8 cellular contexts compared by ENCODE assay signal in the genomic region with DNA sequence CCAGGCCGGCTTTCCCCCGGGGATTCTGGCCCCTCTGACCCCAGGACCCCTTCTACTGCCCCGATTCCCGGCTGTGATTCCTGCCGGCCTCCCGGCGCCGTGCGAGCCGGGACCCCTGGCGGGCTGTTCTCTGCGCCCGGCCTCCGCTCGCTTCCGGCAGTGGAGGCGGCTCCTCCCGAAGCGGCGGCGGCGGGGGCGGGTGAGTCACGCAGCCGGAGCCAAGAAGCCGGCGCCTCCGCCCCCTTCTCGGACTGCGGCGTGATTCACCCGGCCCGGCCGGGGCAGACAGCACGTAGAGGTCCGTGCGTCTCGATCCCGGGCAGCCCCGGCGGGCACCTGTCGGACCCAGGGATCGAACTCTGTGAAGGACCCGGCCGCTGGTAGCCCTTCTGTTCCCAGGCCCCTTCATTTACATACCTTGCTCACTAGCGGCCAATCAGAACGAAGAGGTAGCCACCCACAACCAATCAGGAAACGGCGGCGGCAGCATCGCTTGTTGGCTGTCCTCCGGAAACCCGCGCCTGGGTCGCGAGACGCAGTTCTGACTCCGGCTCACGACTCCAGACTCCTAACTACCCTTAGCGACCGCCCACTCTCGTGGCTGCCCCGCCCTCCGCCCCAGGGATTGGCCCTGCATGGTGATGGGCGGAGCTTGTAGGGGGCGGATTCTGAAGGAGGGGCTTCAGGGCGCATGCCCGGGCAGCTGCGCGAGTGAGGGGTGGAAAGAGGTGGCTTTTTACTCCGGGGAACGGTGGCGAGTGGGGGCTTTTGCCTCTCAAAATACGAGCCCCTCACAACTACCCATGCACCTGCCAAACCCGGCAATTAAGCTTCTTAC. TPM values are rescaled to one million over a fixed set of nuclear protein-coding genes. Genes with fewer than 3 reads are reported as not detected.
DNase-seq lines count a peak whose midpoint lies in the region; ATAC-seq and TF ChIP-seq lines count a peak whose summit lies in the region.

A gene with protein sequence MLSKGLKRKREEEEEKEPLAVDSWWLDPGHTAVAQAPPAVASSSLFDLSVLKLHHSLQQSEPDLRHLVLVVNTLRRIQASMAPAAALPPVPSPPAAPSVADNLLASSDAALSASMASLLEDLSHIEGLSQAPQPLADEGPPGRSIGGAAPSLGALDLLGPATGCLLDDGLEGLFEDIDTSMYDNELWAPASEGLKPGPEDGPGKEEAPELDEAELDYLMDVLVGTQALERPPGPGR (minus strand): TSS at position 543 of the 838 bp plus-strand sequence. CDS start 2,446 bp downstream, outside the sequence.

- H3K9me3 Mint-ChIP-seq in GM23338 = peaks cover 3% of the 10 kb centered on the region; the same call in 1 of the 3 replicates
- H3K9me3 Mint-ChIP-seq in activated T-helper 17 cell treated with anti-CD3 and anti-CD28 coated beads, Interleukin-2, amount 50 U/mL, for 72 hours = no peaks in the 10 kb centered on the region
- H3K9me3 Mint-ChIP-seq in naive thymus-derived CD8-positive, alpha-beta T cell = no peaks in the 10 kb centered on the region

- ATAC-seq in GM23338 = peak; percentile 80
- peak; percentile 85 for ATAC-seq in activated T-helper 17 cell treated with anti-CD3 and anti-CD28 coated beads, Interleukin-2, amount 50 U/mL, for 72 hours (replicated peaks)
- ATAC-seq in naive thymus-derived CD8-positive, alpha-beta T cell = peak; percentile 87 to 92

- H2AFZ ChIP-seq in GM23338 = peak within 1 kb of the TSS; percentile 84

- peak within 1 kb of the TSS; percentile 80 for H3K4me3 ChIP-seq in GM23338

- peaks cover 9% of the 10 kb centered on the region for H3K36me3 Mint-ChIP-seq in GM23338 (ENCODE audit: low read depth)
- peaks cover 48% of the 10 kb centered on the region for H3K36me3 Mint-ChIP-seq in activated T-helper 17 cell treated with anti-CD3 and anti-CD28 coated beads, Interleukin-2, amount 50 U/mL, for 72 hours (ENCODE audit: low read depth)
- H3K36me3 Mint-ChIP-seq in naive thymus-derived CD8-positive, alpha-beta T cell = peaks cover 0 to 6% (median 0%) of the 10 kb centered on the region in 3 donors

- H3K36me3 ChIP-seq in GM23338 (ENCODE audit: insufficient read depth) = no peaks in the 10 kb centered on the region

- no peaks in the 10 kb centered on the region for H4K20me1 ChIP-seq in GM23338 (replicated peaks; ENCODE audit: insufficient read depth)

- H3K27ac Mint-ChIP-seq in GM23338 = peak within 1 kb of the TSS; percentile 97
- peak within 1 kb of the TSS; percentile 97 for H3K27ac Mint-ChIP-seq in activated T-helper 17 cell treated with anti-CD3 and anti-CD28 coated beads, Interleukin-2, amount 50 U/mL, for 72 hours
- peak within 1 kb of the TSS; percentile 91 to 100 (median 98) for H3K27ac Mint-ChIP-seq in naive thymus-derived CD8-positive, alpha-beta T cell

- TF ChIP-seq CTCF in GM23338 (conservative IDR thresholded peaks at IDR 0.05; ENCODE audit: low read depth in 2 of 2) = peak in 1 of 2 experiments; percentile 67; a peak in 3 of 4 replicates
- peak; percentile 98 for TF ChIP-seq CTCF in LNCAP (IDR thresholded peaks at IDR 0.05)

- H3K4me1 Mint-ChIP-seq in GM23338 = peaks cover 15% of the 10 kb centered on the region
- peaks cover 3% of the 10 kb centered on the region for H3K4me1 Mint-ChIP-seq in activated T-helper 17 cell treated with anti-CD3 and anti-CD28 coated beads, Interleukin-2, amount 50 U/mL, for 72 hours
- H3K4me1 Mint-ChIP-seq in naive thymus-derived CD8-positive, alpha-beta T cell = peaks cover 8 to 33% (median 22%) of the 10 kb centered on the region in 4 donors

- peak; percentile 99 for DNase-seq in EL
- DNase-seq in GM23338 (ENCODE audit: low spot score) = peak; percentile 100
- peak; percentile 97 for DNase-seq in RPMI8226
- DNase-seq in fibroblast of gingiva (ENCODE audit: low read depth) = peak; percentile 99
- DNase-seq in naive thymus-derived CD8-positive, alpha-beta T cell = peak; percentile 98 to 100 (median 100)
- DNase-seq in stimulated activated naive CD4-positive, alpha-beta T cell (lab: John Stamatoyannopoulos, UW) = peak; percentile 99 to 100 (median 100)

- H3K79me2 ChIP-seq in GM23338 (replicated peaks; ENCODE audit: insufficient read depth) = no peaks in the 10 kb centered on the region; the same call in none of the 2 replicates

- POLR2A ChIA-PET in naive thymus-derived CD8-positive, alpha-beta T cell (lab: Charles Lee) = interaction anchor here (0.6 to 5.5 kb wide), 18 partner anchors 7 to 972 kb away, joined by 3 to 73 read pairs (median 5); a partner anchor contains a TSS

- H3K27ac ChIP-seq in GM23338 (ENCODE audit: low read depth) = peak within 1 kb of the TSS; percentile 94

- H3F3A ChIP-seq in GM23338 (replicated peaks; ENCODE audit: low read depth) = 0 out of 2 replicates have a peak, but pooled peaks cover 2% of the 10 kb centered on the region

- H3K27me3 ChIP-seq in GM23338 (ENCODE audit: insufficient read depth) = no peaks in the 10 kb centered on the region

- H3K4me2 ChIP-seq in GM23338 = peak within 1 kb of the TSS; percentile 96

- H3K9me2 ChIP-seq in GM23338 (ENCODE audit: insufficient read depth) = no peaks in the 10 kb centered on the region

- peak within 1 kb of the TSS; percentile 96 for H3K4me3 Mint-ChIP-seq in GM23338
- peak within 1 kb of the TSS; percentile 98 for H3K4me3 Mint-ChIP-seq in activated T-helper 17 cell treated with anti-CD3 and anti-CD28 coated beads, Interleukin-2, amount 50 U/mL, for 72 hours
- peak within 1 kb of the TSS; percentile 86 to 98 (median 94) for H3K4me3 Mint-ChIP-seq in naive thymus-derived CD8-positive, alpha-beta T cell

- H3K4me1 ChIP-seq in GM23338 (ENCODE audit: insufficient read depth) = peaks cover 17% of the 10 kb centered on the region

- peaks cover 10% of the 10 kb centered on the region for H3K27me3 Mint-ChIP-seq in GM23338 (ENCODE audit: insufficient read depth, low read depth, poor library complexity)
- no peaks in the 10 kb centered on the region for H3K27me3 Mint-ChIP-seq in activated T-helper 17 cell treated with anti-CD3 and anti-CD28 coated beads, Interleukin-2, amount 50 U/mL, for 72 hours
- H3K27me3 Mint-ChIP-seq in naive thymus-derived CD8-positive, alpha-beta T cell = peaks cover 0 to 2% (median 0%) of the 10 kb centered on the region in 5 donors

TF ChIP-seq in GM23338, 12 proteins besides CTCF, POLR2A, EP300 and RAD21:
- no peak for TF ChIP-seq EZH2phosphoT487 (IDR thresholded peaks at IDR 0.05; ENCODE audit: unreplicated experiment)
- TF ChIP-seq POLR2AphosphoS5 (IDR thresholded peaks at IDR 0.05; ENCODE audit: low read depth) = peak; percentile 99

RNA-seq across cellular contexts. Expression of the gene that starts here (rescaled TPM):
- total RNA-seq in GM23338 (2014; rRNA removed; shearing (Covaris generic)) = 5.1 and 9.1 TPM in 2 replicates
- polyA plus RNA-seq in GM23338 (2016; fragmentation: Nextera tagmentation; extraction: Ambion mirVana) = 4.6 and 5.0 TPM in 2 replicates
- 10 to 100 TPM; 14.3 to 34.4 TPM for total RNA-seq in activated T-helper 17 cell treated with anti-CD3 and anti-CD28 coated beads, Interleukin-2, amount 50 U/mL, for 72 hours
- 1 to 10 TPM; 6.2 to 8.1 TPM for total RNA-seq in naive thymus-derived CD8-positive, alpha-beta T cell
- polyA plus RNA-seq in naive thymus-derived CD8-positive, alpha-beta T cell = 10 to 100 TPM in 1 of 3 donors, 1 to 10 TPM in 2; 2.6 to 10.4 (median 3.5) TPM

Comparison
In these comparisons a context has a peak if more than half of its experiments do, and no peak if none do; other contexts are left out.
1. Peak in every context shown above with its lines: DNase-seq, ATAC-seq, H3K4me3 ChIP-seq and H3K27ac ChIP-seq.